Comparison of ENCODE assay signal across 1 cellular context in the genomic region with DNA sequence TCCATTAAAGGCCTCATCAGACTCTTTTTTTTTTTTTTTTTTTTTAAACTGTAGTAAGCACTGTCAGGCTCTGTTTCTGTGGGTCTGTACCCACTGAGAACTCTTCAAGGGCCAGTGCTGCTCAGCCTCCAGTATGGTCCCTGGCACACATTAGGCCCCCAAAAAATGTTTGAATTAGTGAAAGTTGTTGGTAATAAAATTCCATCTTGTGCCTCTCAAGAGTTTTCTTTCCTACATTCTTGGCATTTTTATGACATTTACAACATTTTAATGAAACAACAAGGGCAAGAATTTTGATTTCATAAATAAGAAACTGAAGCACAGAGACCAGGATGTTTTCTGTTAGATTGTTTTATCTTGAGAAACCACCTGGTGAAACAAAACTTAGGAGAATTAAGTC.
TF ChIP-seq lines count a peak whose summit lies in the region.

No MANE protein-coding gene starts in this region.

TF ChIP-seq in SK-N-SH treated with all-trans-retinoic acid at 6 μM for 48 hours, 23 proteins besides CTCF, POLR2A, EP300 and RAD21 (continued from another document):
- TF ChIP-seq, protein P1, sequence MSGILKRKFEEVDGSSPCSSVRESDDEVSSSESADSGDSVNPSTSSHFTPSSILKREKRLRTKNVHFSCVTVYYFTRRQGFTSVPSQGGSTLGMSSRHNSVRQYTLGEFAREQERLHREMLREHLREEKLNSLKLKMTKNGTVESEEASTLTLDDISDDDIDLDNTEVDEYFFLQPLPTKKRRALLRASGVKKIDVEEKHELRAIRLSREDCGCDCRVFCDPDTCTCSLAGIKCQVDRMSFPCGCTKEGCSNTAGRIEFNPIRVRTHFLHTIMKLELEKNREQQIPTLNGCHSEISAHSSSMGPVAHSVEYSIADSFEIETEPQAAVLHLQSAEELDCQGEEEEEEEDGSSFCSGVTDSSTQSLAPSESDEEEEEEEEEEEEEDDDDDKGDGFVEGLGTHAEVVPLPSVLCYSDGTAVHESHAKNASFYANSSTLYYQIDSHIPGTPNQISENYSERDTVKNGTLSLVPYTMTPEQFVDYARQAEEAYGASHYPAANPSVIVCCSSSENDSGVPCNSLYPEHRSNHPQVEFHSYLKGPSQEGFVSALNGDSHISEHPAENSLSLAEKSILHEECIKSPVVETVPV (CRISPR knock-in tag; IDR thresholded peaks at IDR 0.05) = no peak
- TF ChIP-seq TCF4 (CRISPR knock-in tag; IDR thresholded peaks at IDR 0.05; ENCODE audit: borderline replicate concordance) = no peak
- TF ChIP-seq BACH2 (CRISPR knock-in tag; IDR thresholded peaks at IDR 0.05; ENCODE audit: borderline replicate concordance) = no peak
- TF ChIP-seq CSDC2 (CRISPR knock-in tag; IDR thresholded peaks at IDR 0.05) = no peak
- TF ChIP-seq PPARA (CRISPR knock-in tag; IDR thresholded peaks at IDR 0.05; ENCODE audit: borderline replicate concordance) = no peak
- no peak for TF ChIP-seq ZFP3 (CRISPR knock-in tag; IDR thresholded peaks at IDR 0.05)
- TF ChIP-seq SNAI2 (CRISPR knock-in tag; IDR thresholded peaks at IDR 0.05) = no peak
- no peak for TF ChIP-seq PATZ1 (CRISPR knock-in tag; IDR thresholded peaks at IDR 0.05; ENCODE audit: borderline replicate concordance)
